16 cellular contexts compared by ENCODE assay signal in genomic region chr2:171813126-171813525, GRCh38.
A peak's percentile ranks its signal among the peaks of the same experiment; 100 is the strongest.
DNase-seq lines count a peak whose midpoint lies in the region; ATAC-seq and TF ChIP-seq lines count a peak whose summit lies in the region.
"Had no signal": no experiment of that assay in that cellular context is flagged by ENCODE, and none has a peak within 500 bp of the region (broad histone marks: within the 10 kb centered on the region; RNA-seq: fewer than 3 reads in every experiment).

No MANE protein-coding gene starts in this region.

- H3K27ac ChIP-seq in CD8-positive, alpha-beta memory T cell (ENCODE audit: low read depth, low read length): no peak overlapping the region
- H3K27ac ChIP-seq: A549, GM23248 had no signal

- DNase-seq in DMS 273 (lab: John Stamatoyannopoulos, UW; ENCODE audit: unreplicated experiment): peak; percentile 54
- DNase-seq in DMS 273 treated with DMSO at 0.1 percent for 48 hours (lab: John Stamatoyannopoulos, UW): peak; percentile 1
- peak; percentile 59 for DNase-seq in fibroblast of peridontal ligament (ENCODE audit: extremely low read depth)
- peak; percentile 13 for DNase-seq in myocyte (ENCODE audit: low read depth)
- DNase-seq in CD8-positive, alpha-beta memory T cell: no peak
- DNase-seq: CD8-positive, alpha-beta T cell; DMS79; GM23248 had no signal

- H3K4me3 ChIP-seq in CD8-positive, alpha-beta memory T cell (ENCODE audit: low read length): no peak overlapping the region
- H3K4me3 ChIP-seq: A549, GM12878, GM23248 had no signal

- POLR2A ChIA-PET in CD8-positive, alpha-beta memory T cell (lab: Charles Lee): no interaction called here

- CTCF ChIA-PET in CD8-positive, alpha-beta memory T cell (lab: Charles Lee): interaction anchor here (1.0 kb wide), 1 partner anchor 314 kb away, joined by 3 read pairs; no protein-coding TSS in a partner anchor

- TF ChIP-seq POLR2A in GM18505 (IDR thresholded peaks at IDR 0.05; ENCODE audit: borderline replicate concordance, extremely low read depth, insufficient read depth, insufficient read length): no peak

- peaks cover 9 to 49% (median 22%) of the 10 kb centered on the region in 3 donors for H3K36me3 Mint-ChIP-seq in CD8-positive, alpha-beta memory T cell

- ATAC-seq in GM21723 (IDR thresholded peaks at IDR 0.05; ENCODE audit: unreplicated experiment) (no peak), GM18505 (IDR thresholded peaks at IDR 0.05; ENCODE audit: unreplicated experiment) (no peak), GM21447 (IDR thresholded peaks at IDR 0.05; ENCODE audit: unreplicated experiment) (no peak)
- ATAC-seq: A549; CD8-positive, alpha-beta T cell; GM12878; HCT116; HepG2 had no signal

- H3K4me1 Mint-ChIP-seq in CD8-positive, alpha-beta memory T cell: no peaks in the 10 kb centered on the region
- H3K4me1 Mint-ChIP-seq: CD14-positive monocyte had no signal

- H3K9me3 Mint-ChIP-seq in CD8-positive, alpha-beta memory T cell: no peaks in the 10 kb centered on the region
- H3K9me3 Mint-ChIP-seq: CD14-positive monocyte; CD8-positive, alpha-beta T cell had no signal

- H3K36me3 ChIP-seq in CD8-positive, alpha-beta memory T cell (ENCODE audit: insufficient read depth, low read length): peaks cover 6% of the 10 kb centered on the region

- H3K4me1 ChIP-seq in CD8-positive, alpha-beta memory T cell (ENCODE audit: insufficient read depth, low read length): no peaks in the 10 kb centered on the region
- H3K4me1 ChIP-seq: A549 had no signal

- no peaks in the 10 kb centered on the region for H3K9me3 ChIP-seq in CD8-positive, alpha-beta memory T cell (ENCODE audit: low read length)
- H3K9me3 ChIP-seq: A549 had no signal

- H3K27me3 ChIP-seq in CD8-positive, alpha-beta memory T cell (ENCODE audit: insufficient read depth, low read length, poor library complexity, severe bottlenecking): no peaks in the 10 kb centered on the region

- no peak overlapping the region for H3K27ac Mint-ChIP-seq in CD8-positive, alpha-beta memory T cell
- H3K27ac Mint-ChIP-seq: CD14-positive monocyte; CD8-positive, alpha-beta T cell had no signal

- no peak overlapping the region for H3K4me3 Mint-ChIP-seq in CD8-positive, alpha-beta memory T cell
- H3K4me3 Mint-ChIP-seq: CD14-positive monocyte; CD8-positive, alpha-beta T cell had no signal

- no peaks in the 10 kb centered on the region for H3K27me3 Mint-ChIP-seq in CD8-positive, alpha-beta memory T cell

Comparison
In these comparisons a context has a peak if more than half of its experiments do, and no peak if none do; other contexts are left out.
1. DNase-seq: peak in DMS 273 (single experiment), DMS 273 treated with DMSO at 0.1 percent for 48 hours (single experiment), fibroblast of peridontal ligament (single experiment) and myocyte (single experiment); none in CD8-positive, alpha-beta memory T cell (0 of 5).